ENCODE assay signal across 8 cellular contexts in the genomic region with DNA sequence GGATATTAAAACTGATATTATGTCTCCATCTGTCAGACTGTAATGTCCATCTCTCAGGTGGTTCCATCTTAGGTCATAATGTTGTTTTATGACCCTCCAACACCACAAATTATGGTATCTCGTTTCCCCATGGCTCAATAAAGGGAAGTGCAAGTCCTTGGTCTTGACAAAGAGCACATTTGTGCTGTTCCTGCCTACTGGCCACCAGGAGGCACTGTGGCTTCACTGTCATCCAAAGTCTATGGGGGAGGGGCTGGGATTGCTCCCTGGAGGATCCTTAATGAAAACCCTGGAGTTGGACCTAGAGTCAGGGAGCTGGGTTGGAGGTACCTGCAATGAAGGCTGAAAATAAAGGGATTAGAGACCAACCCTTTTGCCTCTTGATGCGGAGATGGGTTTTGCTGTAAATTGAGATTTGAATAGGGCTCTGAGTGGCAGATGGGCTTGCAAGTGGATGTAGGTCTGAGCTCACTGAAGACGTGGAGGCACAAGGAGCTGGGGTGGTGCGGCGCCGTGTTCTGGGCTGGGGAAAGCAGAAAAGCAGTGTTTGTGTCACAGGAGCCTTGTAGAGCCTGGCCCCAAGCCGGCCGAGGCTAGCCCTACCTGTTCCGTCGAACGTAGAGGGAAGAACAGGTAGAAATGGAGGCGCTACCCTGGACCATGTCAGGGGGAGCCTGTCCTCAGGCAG.
A peak's percentile ranks its signal among the peaks of the same experiment; 100 is the strongest.
DNase-seq lines count a peak whose midpoint lies in the region; ATAC-seq and TF ChIP-seq lines count a peak whose summit lies in the region.

No MANE protein-coding gene starts in this region.

- DNase-seq in ACHN (peak; percentile 73), GM06990 (ENCODE audit: extremely low read depth, insufficient read length) (no peak), KBM-7 (peak; percentile 64), inferior parietal cortex (ENCODE audit: extremely low spot score) (peak; percentile 42), right cardiac atrium (no peak)
- DNase-seq in activated CD4-positive, alpha-beta memory T cell treated with anti-CD3 and anti-CD28 coated beads, Interleukin-2, amount 10 ng/mL, durations not matched to agents 7 days and 5 days = peak; percentile 43

- in situ Hi-C loops in ACHN (cut with HindIII; ENCODE audit: low pct_ligation_motif_present, low pct_unique_long_range_greater_than_20kb, low sequenced_read_pairs) (no loop called here), KBM-7 (cut with MboI; ENCODE audit: low pct_unique_long_range_greater_than_20kb, low sequenced_read_pairs) (no loop called here)

- CTCF ChIA-PET in activated CD4-positive, alpha-beta memory T cell treated with anti-CD3 and anti-CD28 coated beads, Interleukin-2, amount 10 ng/mL, durations not matched to agents 7 days and 5 days (lab: Charles Lee) = interaction anchor here (1.2 to 3.3 kb wide), 2 partner anchors 15 to 45 kb away, joined by 3 to 17 read pairs; no protein-coding TSS in a partner anchor

- no peaks in the 10 kb centered on the region for H3K9me3 ChIP-seq in right cardiac atrium (ENCODE audit: control insufficient read depth, low read length)

- TF ChIP-seq CTCF in GM06990 (IDR thresholded peaks at IDR 0.05; ENCODE audit: insufficient read depth, low read length, poor library complexity, severe bottlenecking) = peak; percentile 82

- no peaks in the 10 kb centered on the region for H3K36me3 ChIP-seq in GM06990 (ENCODE audit: control insufficient read depth, insufficient read depth, low read length)

- H3K4me1 Mint-ChIP-seq in activated CD4-positive, alpha-beta memory T cell treated with anti-CD3 and anti-CD28 coated beads, Interleukin-2, amount 10 ng/mL, durations not matched to agents 7 days and 5 days = peaks cover 66% of the 10 kb centered on the region

- intact Hi-C loops in right cardiac atrium (cut with DNase I) = no loop called here

- H3K27ac ChIP-seq in right cardiac atrium (ENCODE audit: low read length) = no peak overlapping the region

- no peaks in the 10 kb centered on the region for H3K9me3 Mint-ChIP-seq in activated CD4-positive, alpha-beta memory T cell treated with anti-CD3 and anti-CD28 coated beads, Interleukin-2, amount 10 ng/mL, durations not matched to agents 7 days and 5 days

- H3K4me1 ChIP-seq in right cardiac atrium (ENCODE audit: control insufficient read depth, insufficient read depth, low read length) = no peaks in the 10 kb centered on the region

- WGBS in right cardiac atrium = 84% methylated on average over 12 of the region's 12 CpGs

- H3K36me3 Mint-ChIP-seq in activated CD4-positive, alpha-beta memory T cell treated with anti-CD3 and anti-CD28 coated beads, Interleukin-2, amount 10 ng/mL, durations not matched to agents 7 days and 5 days (ENCODE audit: low read depth) = no peaks in the 10 kb centered on the region

- no peak overlapping the region for H3K4me3 Mint-ChIP-seq in activated CD4-positive, alpha-beta memory T cell treated with anti-CD3 and anti-CD28 coated beads, Interleukin-2, amount 10 ng/mL, durations not matched to agents 7 days and 5 days

- POLR2A ChIA-PET in activated CD4-positive, alpha-beta memory T cell treated with anti-CD3 and anti-CD28 coated beads, Interleukin-2, amount 10 ng/mL, durations not matched to agents 7 days and 5 days (lab: Charles Lee) = no interaction called here

- ATAC-seq in GM19035 (IDR thresholded peaks at IDR 0.05; ENCODE audit: unreplicated experiment) (no peak), right cardiac atrium (no peak), HG03439 (IDR thresholded peaks at IDR 0.05; ENCODE audit: unreplicated experiment) (no peak)

- H3K27ac Mint-ChIP-seq in activated CD4-positive, alpha-beta memory T cell treated with anti-CD3 and anti-CD28 coated beads, Interleukin-2, amount 10 ng/mL, durations not matched to agents 7 days and 5 days = no peak overlapping the region

- H3K4me3 ChIP-seq in GM06990 (replicated peaks; ENCODE audit: low read depth, low read length) (no peak overlapping the region), right cardiac atrium (ENCODE audit: low read length) (no peak overlapping the region)

- H3K27me3 ChIP-seq in GM06990 (replicated peaks; ENCODE audit: control insufficient read depth, insufficient read depth, low read length) (no peaks in the 10 kb centered on the region), right cardiac atrium (ENCODE audit: control insufficient read depth, insufficient read depth) (no peaks in the 10 kb centered on the region)

- no peaks in the 10 kb centered on the region for H3K27me3 Mint-ChIP-seq in activated CD4-positive, alpha-beta memory T cell treated with anti-CD3 and anti-CD28 coated beads, Interleukin-2, amount 10 ng/mL, durations not matched to agents 7 days and 5 days

Comparison
In these comparisons a context has a peak if more than half of its experiments do, and no peak if none do; other contexts are left out.
1. DNase-seq: peak in ACHN (single experiment), KBM-7 (single experiment), activated CD4-positive, alpha-beta memory T cell treated with anti-CD3 and anti-CD28 coated beads, Interleukin-2, amount 10 ng/mL, durations not matched to agents 7 days and 5 days (single experiment) and inferior parietal cortex (single experiment); none in GM06990 (single experiment) and right cardiac atrium (0 of 3).